In the genomic region with DNA sequence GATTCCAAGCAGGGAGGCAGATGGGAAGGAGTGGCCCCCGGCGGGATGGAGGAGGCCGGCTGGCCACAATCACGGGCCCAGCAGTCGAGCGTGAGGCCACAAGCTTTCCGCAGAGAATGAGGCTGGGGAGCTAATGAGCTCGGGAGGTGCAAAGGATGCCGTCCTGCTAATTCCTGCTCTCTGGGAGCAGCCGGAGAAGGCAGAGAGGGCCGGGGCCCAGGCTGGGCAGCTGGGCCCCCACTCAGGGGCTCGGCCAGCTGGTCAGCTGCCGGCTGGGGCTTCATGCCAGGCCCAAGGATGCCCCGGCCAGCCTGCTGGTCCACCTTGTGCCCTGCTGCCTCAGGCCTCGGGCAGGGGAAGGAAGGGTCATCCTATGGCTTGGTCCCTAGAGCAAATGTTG, we compare ENCODE assay signal across 2 cellular contexts.
TF ChIP-seq lines count a peak whose summit lies in the region.

No MANE protein-coding gene starts in this region.

TF ChIP-seq in GM23338, 12 proteins besides CTCF, POLR2A, EP300 and RAD21:
- no peak for TF ChIP-seq STAT1 (IDR thresholded peaks at IDR 0.05; ENCODE audit: unreplicated experiment)
- no peak for TF ChIP-seq ZNF331 (CRISPR knock-in tag; IDR thresholded peaks at IDR 0.05; ENCODE audit: low read depth)
- TF ChIP-seq, protein P1, sequence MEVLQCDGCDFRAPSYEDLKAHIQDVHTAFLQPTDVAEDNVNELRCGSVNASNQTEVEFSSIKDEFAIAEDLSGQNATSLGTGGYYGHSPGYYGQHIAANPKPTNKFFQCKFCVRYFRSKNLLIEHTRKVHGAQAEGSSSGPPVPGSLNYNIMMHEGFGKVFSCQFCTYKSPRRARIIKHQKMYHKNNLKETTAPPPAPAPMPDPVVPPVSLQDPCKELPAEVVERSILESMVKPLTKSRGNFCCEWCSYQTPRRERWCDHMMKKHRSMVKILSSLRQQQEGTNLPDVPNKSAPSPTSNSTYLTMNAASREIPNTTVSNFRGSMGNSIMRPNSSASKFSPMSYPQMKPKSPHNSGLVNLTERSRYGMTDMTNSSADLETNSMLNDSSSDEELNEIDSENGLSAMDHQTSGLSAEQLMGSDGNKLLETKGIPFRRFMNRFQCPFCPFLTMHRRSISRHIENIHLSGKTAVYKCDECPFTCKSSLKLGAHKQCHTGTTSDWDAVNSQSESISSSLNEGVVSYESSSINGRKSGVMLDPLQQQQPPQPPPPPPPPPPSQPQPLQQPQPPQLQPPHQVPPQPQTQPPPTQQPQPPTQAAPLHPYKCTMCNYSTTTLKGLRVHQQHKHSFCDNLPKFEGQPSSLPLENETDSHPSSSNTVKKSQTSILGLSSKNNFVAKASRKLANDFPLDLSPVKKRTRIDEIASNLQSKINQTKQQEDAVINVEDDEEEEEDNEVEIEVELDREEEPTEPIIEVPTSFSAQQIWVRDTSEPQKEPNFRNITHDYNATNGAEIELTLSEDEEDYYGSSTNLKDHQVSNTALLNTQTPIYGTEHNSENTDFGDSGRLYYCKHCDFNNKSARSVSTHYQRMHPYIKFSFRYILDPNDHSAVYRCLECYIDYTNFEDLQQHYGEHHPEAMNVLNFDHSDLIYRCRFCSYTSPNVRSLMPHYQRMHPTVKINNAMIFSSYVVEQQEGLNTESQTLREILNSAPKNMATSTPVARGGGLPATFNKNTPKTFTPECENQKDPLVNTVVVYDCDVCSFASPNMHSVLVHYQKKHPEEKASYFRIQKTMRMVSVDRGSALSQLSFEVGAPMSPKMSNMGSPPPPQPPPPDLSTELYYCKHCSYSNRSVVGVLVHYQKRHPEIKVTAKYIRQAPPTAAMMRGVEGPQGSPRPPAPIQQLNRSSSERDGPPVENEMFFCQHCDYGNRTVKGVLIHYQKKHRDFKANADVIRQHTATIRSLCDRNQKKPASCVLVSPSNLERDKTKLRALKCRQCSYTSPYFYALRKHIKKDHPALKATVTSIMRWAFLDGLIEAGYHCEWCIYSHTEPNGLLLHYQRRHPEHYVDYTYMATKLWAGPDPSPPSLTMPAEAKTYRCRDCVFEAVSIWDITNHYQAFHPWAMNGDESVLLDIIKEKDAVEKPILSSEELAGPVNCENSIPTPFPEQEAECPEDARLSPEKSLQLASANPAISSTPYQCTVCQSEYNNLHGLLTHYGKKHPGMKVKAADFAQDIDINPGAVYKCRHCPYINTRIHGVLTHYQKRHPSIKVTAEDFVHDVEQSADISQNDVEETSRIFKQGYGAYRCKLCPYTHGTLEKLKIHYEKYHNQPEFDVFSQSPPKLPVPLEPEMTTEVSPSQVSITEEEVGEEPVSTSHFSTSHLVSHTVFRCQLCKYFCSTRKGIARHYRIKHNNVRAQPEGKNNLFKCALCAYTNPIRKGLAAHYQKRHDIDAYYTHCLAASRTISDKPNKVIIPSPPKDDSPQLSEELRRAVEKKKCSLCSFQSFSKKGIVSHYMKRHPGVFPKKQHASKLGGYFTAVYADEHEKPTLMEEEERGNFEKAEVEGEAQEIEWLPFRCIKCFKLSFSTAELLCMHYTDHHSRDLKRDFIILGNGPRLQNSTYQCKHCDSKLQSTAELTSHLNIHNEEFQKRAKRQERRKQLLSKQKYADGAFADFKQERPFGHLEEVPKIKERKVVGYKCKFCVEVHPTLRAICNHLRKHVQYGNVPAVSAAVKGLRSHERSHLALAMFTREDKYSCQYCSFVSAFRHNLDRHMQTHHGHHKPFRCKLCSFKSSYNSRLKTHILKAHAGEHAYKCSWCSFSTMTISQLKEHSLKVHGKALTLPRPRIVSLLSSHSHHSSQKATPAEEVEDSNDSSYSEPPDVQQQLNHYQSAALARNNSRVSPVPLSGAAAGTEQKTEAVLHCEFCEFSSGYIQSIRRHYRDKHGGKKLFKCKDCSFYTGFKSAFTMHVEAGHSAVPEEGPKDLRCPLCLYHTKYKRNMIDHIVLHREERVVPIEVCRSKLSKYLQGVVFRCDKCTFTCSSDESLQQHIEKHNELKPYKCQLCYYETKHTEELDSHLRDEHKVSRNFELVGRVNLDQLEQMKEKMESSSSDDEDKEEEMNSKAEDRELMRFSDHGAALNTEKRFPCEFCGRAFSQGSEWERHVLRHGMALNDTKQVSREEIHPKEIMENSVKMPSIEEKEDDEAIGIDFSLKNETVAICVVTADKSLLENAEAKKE (CRISPR knock-in tag; IDR thresholded peaks at IDR 0.05): no peak
- no peak for TF ChIP-seq EZH2 (IDR thresholded peaks at IDR 0.05; ENCODE audit: low read depth, unreplicated experiment)
- TF ChIP-seq EZH2phosphoT487 (IDR thresholded peaks at IDR 0.05; ENCODE audit: unreplicated experiment): no peak
- TF ChIP-seq, protein P2, sequence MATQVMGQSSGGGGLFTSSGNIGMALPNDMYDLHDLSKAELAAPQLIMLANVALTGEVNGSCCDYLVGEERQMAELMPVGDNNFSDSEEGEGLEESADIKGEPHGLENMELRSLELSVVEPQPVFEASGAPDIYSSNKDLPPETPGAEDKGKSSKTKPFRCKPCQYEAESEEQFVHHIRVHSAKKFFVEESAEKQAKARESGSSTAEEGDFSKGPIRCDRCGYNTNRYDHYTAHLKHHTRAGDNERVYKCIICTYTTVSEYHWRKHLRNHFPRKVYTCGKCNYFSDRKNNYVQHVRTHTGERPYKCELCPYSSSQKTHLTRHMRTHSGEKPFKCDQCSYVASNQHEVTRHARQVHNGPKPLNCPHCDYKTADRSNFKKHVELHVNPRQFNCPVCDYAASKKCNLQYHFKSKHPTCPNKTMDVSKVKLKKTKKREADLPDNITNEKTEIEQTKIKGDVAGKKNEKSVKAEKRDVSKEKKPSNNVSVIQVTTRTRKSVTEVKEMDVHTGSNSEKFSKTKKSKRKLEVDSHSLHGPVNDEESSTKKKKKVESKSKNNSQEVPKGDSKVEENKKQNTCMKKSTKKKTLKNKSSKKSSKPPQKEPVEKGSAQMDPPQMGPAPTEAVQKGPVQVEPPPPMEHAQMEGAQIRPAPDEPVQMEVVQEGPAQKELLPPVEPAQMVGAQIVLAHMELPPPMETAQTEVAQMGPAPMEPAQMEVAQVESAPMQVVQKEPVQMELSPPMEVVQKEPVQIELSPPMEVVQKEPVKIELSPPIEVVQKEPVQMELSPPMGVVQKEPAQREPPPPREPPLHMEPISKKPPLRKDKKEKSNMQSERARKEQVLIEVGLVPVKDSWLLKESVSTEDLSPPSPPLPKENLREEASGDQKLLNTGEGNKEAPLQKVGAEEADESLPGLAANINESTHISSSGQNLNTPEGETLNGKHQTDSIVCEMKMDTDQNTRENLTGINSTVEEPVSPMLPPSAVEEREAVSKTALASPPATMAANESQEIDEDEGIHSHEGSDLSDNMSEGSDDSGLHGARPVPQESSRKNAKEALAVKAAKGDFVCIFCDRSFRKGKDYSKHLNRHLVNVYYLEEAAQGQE (IDR thresholded peaks at IDR 0.05; ENCODE audit: unreplicated experiment): no peak
- TF ChIP-seq NANOG (IDR thresholded peaks at IDR 0.05; ENCODE audit: borderline replicate concordance): no peak

TF ChIP-seq in H1, 55 proteins besides CTCF, POLR2A, EP300 and RAD21:
- TF ChIP-seq KDM4A (IDR thresholded peaks at IDR 0.05; ENCODE audit: low read depth, low read length, severe bottlenecking): no peak
- TF ChIP-seq TCF12 (IDR thresholded peaks at IDR 0.05; ENCODE audit: low read depth, low read length): no peak
- no peak for TF ChIP-seq PHF8 (conservative IDR thresholded peaks at IDR 0.05; ENCODE audit: low read depth, low read length)
- TF ChIP-seq CHD1 (IDR thresholded peaks at IDR 0.05; ENCODE audit: low read depth, low read length): no peak
